ENCODE assay signal across 11 cellular contexts in the genomic region with DNA sequence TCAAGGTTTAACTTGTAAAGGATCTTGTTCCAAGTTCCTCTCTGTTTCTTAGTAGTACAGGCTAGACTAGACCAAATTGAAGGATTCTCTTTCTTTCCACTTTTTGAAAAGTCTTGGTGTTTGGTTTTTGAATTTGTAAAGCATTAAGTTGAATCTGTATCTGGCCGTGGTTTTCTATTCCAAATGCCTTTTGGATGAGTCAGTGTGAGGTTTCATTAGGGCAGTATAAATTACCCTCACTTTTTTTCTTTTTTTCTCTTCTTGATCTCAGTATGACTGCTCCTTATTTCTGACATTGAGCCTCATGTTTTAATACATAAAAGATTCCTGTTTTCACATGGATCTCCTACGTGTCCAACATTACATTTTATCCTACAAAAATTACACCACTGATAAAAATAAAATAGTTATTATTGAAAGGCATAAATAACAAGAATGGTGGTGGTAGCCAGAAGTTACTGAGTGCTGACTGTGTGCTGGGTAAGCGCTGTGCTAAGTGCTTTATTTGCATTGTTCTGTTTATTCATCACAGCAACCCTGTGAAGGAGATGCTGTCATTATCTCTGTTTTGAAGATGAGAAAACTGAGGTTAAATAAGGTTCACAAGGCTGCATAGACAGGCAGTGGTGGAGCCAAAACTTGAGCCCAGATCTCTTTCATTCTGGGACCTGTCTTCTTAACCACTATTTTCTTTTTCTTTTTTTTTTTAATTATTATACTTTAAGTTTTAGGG. TPM values are rescaled to one million over a fixed set of nuclear protein-coding genes. Genes with fewer than 3 reads are reported as not detected.
DNase-seq lines count a peak whose midpoint lies in the region; ATAC-seq and TF ChIP-seq lines count a peak whose summit lies in the region.
"Had no signal": no experiment of that assay in that cellular context is flagged by ENCODE, and none has a peak within 500 bp of the region (broad histone marks: within the 10 kb centered on the region; RNA-seq: fewer than 3 reads in every experiment).

No MANE protein-coding gene starts in this region.

- H3K27ac ChIP-seq in SK-N-SH (ENCODE audit: low read depth in 2 of 2, low read length in 1 of 2) = peak overlapping the region; percentile 58 to 73; a peak in 3 of 4 replicates
- peak overlapping the region; percentile 2 to 73 (median 56) for H3K27ac ChIP-seq in gastrocnemius medialis

- no peaks in the 10 kb centered on the region for H3K27me3 ChIP-seq in SK-N-SH (ENCODE audit: insufficient read depth)
- H3K27me3 ChIP-seq in gastrocnemius medialis = no peaks in the 10 kb centered on the region

- peak in 1 of 2 donors; percentile 18 for ATAC-seq in gastrocnemius medialis
- no peak for ATAC-seq in GM19395 (IDR thresholded peaks at IDR 0.05; ENCODE audit: unreplicated experiment)

- WGBS in SK-N-SH (ENCODE audit: low lambda C conversion rate) = 44% methylated on average over 3 of the region's 3 CpGs

- in situ Hi-C loops in gastrocnemius medialis (cut with MboI; ENCODE audit: low sequenced_read_pairs in 4 of 4) = no loop called here

- peak; percentile 43 for DNase-seq in GM04504 (ENCODE audit: low read depth)
- no peak for DNase-seq in SK-N-SH
- peak; percentile 61 for DNase-seq in fibroblast of the conjunctiva (ENCODE audit: low read depth)
- no peak for DNase-seq in gastrocnemius medialis
- DNase-seq in NCI-H1105 (lab: John Stamatoyannopoulos, UW) = no peak
- no peak for DNase-seq in NCI-H526 (lab: John Stamatoyannopoulos, UW)
- DNase-seq in NOMO-1 treated with dmso at 0.1 percent for 144 hours (lab: John Stamatoyannopoulos, UW; ENCODE audit: unreplicated experiment) = no peak
- DNase-seq: DND-41; effector memory CD4-positive, alpha-beta T cell; NCI-H1417 treated with DMSO at 0.1 percent for 48 hours had no signal

- H2AFZ ChIP-seq in SK-N-SH (ENCODE audit: low read depth) = peak overlapping the region; percentile 48; the same call in 1 of the 2 replicates

- H3K79me2 ChIP-seq in SK-N-SH (ENCODE audit: insufficient read depth) = no peaks in the 10 kb centered on the region

- POLR2A ChIA-PET in SK-N-SH (lab: Yijun Ruan, JAX) = no interaction called here

- TF ChIP-seq RAD21 in SK-N-SH (IDR thresholded peaks at IDR 0.05; ENCODE audit: low read length) = no peak

- H4K20me1 ChIP-seq in SK-N-SH (ENCODE audit: insufficient read depth) = no peaks in the 10 kb centered on the region

- CTCF ChIA-PET in SK-N-SH (lab: Yijun Ruan, JAX) = interaction anchor here (1.0 kb wide), 1 partner anchor 97 kb away, joined by 4 read pairs; no protein-coding TSS in a partner anchor

- H3K4me1 ChIP-seq in SK-N-SH (ENCODE audit: control insufficient read depth in 1 of 2, insufficient read depth in 2 of 2, low read depth in 1 of 2, low read length in 1 of 2) (peaks cover 13% of the 10 kb centered on the region in 2 experiments; a peak in 3 of 4 replicates), gastrocnemius medialis (peaks cover 78 to 83% of the 10 kb centered on the region in 2 donors)

- H3K36me3 ChIP-seq in SK-N-SH (replicated peaks in 1 of 2; ENCODE audit: control insufficient read depth in 1 of 2, insufficient read depth in 2 of 2, low read length in 1 of 2) (no peaks in the 10 kb centered on the region), gastrocnemius medialis (no peaks in the 10 kb centered on the region)

- no peak for TF ChIP-seq EP300 in SK-N-SH (IDR thresholded peaks at IDR 0.05; ENCODE audit: borderline replicate concordance in 1 of 2, low read depth in 1 of 2, low read length in 1 of 2)

- TF ChIP-seq CTCF in SK-N-SH (IDR thresholded peaks at IDR 0.05) = no peak
- TF ChIP-seq CTCF in gastrocnemius medialis (IDR thresholded peaks at IDR 0.05 in 4 of 5, conservative IDR thresholded peaks at IDR 0.05 in 1 of 5) = no peak

- intact Hi-C loops in gastrocnemius medialis (cut with DNase I; ENCODE audit: low total_unique reads) = loop anchor here (10.0 kb wide), 1 partner anchor 663 kb away; a partner anchor contains a TSS

- no peaks in the 10 kb centered on the region for H3K9me2 ChIP-seq in SK-N-SH

- no peak overlapping the region; the same call in 1 of the 2 replicates for H3K9ac ChIP-seq in SK-N-SH

- peaks cover 21% of the 10 kb centered on the region for H3F3A ChIP-seq in SK-N-SH (replicated peaks; ENCODE audit: insufficient read depth)

- peak overlapping the region; percentile 46 for H3K4me2 ChIP-seq in SK-N-SH

- H3K4me3 ChIP-seq in SK-N-SH (ENCODE audit: low read depth in 2 of 2, low read length in 1 of 2) = no peak overlapping the region
- H3K4me3 ChIP-seq in gastrocnemius medialis = no peak overlapping the region

- TF ChIP-seq POLR2A in gastrocnemius medialis (IDR thresholded peaks at IDR 0.05) = no peak

- 0 out of 2 replicates have a peak, but pooled peaks cover 4% of the 10 kb centered on the region for H3K9me3 ChIP-seq in SK-N-SH
- H3K9me3 ChIP-seq in gastrocnemius medialis = no peaks in the 10 kb centered on the region

TF ChIP-seq in SK-N-SH, 30 proteins besides CTCF, POLR2A, EP300 and RAD21 (continues in another document):
- no peak for TF ChIP-seq FOXJ3 (CRISPR knock-in tag; IDR thresholded peaks at IDR 0.05)
- TF ChIP-seq ELF1 (IDR thresholded peaks at IDR 0.05) = no peak
- TF ChIP-seq CHD2 (IDR thresholded peaks at IDR 0.05; ENCODE audit: low read length, partially characterized antibody) = no peak
- no peak for TF ChIP-seq RFX5 (IDR thresholded peaks at IDR 0.05; ENCODE audit: low read length)
- TF ChIP-seq RCOR1 (IDR thresholded peaks at IDR 0.05; ENCODE audit: low read length) = no peak
- TF ChIP-seq SMC3 (IDR thresholded peaks at IDR 0.05; ENCODE audit: low read depth, low read length) = no peak
- peak; percentile 49; the same call in 1 of the 2 replicates for TF ChIP-seq RXRA (IDR thresholded peaks at IDR 0.05; ENCODE audit: borderline replicate concordance, low read depth)
- peak; percentile 56; the same call in 1 of the 2 replicates for TF ChIP-seq FOSL2 (IDR thresholded peaks at IDR 0.05; ENCODE audit: borderline replicate concordance, low read depth)
- TF ChIP-seq MXI1 (IDR thresholded peaks at IDR 0.05; ENCODE audit: low read depth, low read length) = no peak
- no peak for TF ChIP-seq GABPA (IDR thresholded peaks at IDR 0.05; ENCODE audit: low read depth)
- peak; percentile 36; the same call in 1 of the 2 replicates for TF ChIP-seq TCF12 (IDR thresholded peaks at IDR 0.05)
- TF ChIP-seq, protein P1, sequence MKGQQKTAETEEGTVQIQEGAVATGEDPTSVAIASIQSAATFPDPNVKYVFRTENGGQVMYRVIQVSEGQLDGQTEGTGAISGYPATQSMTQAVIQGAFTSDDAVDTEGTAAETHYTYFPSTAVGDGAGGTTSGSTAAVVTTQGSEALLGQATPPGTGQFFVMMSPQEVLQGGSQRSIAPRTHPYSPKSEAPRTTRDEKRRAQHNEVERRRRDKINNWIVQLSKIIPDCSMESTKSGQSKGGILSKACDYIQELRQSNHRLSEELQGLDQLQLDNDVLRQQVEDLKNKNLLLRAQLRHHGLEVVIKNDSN (IDR thresholded peaks at IDR 0.05; ENCODE audit: borderline replicate concordance, low read depth) = no peak
- no peak for TF ChIP-seq MEF2A (IDR thresholded peaks at IDR 0.05; ENCODE audit: borderline replicate concordance, low read depth)
- TF ChIP-seq YY1 (IDR thresholded peaks at IDR 0.05; ENCODE audit: low read depth) = no peak
- TF ChIP-seq, protein P2, sequence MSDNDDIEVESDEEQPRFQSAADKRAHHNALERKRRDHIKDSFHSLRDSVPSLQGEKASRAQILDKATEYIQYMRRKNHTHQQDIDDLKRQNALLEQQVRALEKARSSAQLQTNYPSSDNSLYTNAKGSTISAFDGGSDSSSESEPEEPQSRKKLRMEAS (IDR thresholded peaks at IDR 0.05; ENCODE audit: low read depth) = no peak
- TF ChIP-seq, protein P3, sequence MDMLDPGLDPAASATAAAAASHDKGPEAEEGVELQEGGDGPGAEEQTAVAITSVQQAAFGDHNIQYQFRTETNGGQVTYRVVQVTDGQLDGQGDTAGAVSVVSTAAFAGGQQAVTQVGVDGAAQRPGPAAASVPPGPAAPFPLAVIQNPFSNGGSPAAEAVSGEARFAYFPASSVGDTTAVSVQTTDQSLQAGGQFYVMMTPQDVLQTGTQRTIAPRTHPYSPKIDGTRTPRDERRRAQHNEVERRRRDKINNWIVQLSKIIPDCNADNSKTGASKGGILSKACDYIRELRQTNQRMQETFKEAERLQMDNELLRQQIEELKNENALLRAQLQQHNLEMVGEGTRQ (IDR thresholded peaks at IDR 0.05; ENCODE audit: borderline replicate concordance, low read depth, low read length) = no peak
- TF ChIP-seq, protein P4, sequence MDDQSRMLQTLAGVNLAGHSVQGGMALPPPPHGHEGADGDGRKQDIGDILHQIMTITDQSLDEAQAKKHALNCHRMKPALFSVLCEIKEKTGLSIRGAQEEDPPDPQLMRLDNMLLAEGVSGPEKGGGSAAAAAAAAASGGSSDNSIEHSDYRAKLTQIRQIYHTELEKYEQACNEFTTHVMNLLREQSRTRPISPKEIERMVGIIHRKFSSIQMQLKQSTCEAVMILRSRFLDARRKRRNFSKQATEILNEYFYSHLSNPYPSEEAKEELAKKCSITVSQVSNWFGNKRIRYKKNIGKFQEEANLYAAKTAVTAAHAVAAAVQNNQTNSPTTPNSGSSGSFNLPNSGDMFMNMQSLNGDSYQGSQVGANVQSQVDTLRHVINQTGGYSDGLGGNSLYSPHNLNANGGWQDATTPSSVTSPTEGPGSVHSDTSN (IDR thresholded peaks at IDR 0.05) = no peak
- no peak for TF ChIP-seq POLR2AphosphoS5 (IDR thresholded peaks at IDR 0.05; ENCODE audit: low read depth, low read length)
- TF ChIP-seq TEAD4 (IDR thresholded peaks at IDR 0.05; ENCODE audit: borderline replicate concordance, insufficient read depth) = no peak

RNA-seq across cellular contexts. Expression of a gene that starts 48.3 kb away (rescaled TPM):
- polyA plus RNA-seq in SK-N-SH (2012; rRNA removed) = 1.7 and 2.5 TPM in 2 replicates
- polyA plus RNA-seq in SK-N-SH (2012; cell fraction: cytosol; rRNA removed) = 2.0 and 2.3 TPM in 2 replicates
- polyA plus RNA-seq in SK-N-SH (2012; cell fraction: nucleus; rRNA removed) = 1.5 and 2.3 TPM in 2 replicates
- total RNA-seq in gastrocnemius medialis = 100 to 1,000 TPM in 3 of 4 donors, 10 to 100 TPM in 1; 71.1 to 139 (median 109) TPM

Comparison
In these comparisons a context has a peak if more than half of its experiments do, and no peak if none do; other contexts are left out.
1. DNase-seq: peak in GM04504 (single experiment) and fibroblast of the conjunctiva (single experiment); none in SK-N-SH (single experiment), gastrocnemius medialis (0 of 2), NCI-H1105 (single experiment), NCI-H526 (0 of 2) and NOMO-1 treated with dmso at 0.1 percent for 144 hours (single experiment).